Comparison of ENCODE assay signal across 8 cellular contexts in genomic region chr16:54930034-54930938, GRCh38. TPM values are rescaled to one million over a fixed set of nuclear protein-coding genes. Genes with fewer than 3 reads are reported as not detected.
DNase-seq lines count a peak whose midpoint lies in the region; ATAC-seq and TF ChIP-seq lines count a peak whose summit lies in the region.

IRX5 (plus strand) TSS chr16:54930865; CDS start chr16:54931199, 334 bp downstream.

- H3K9me3 ChIP-seq in Panc1 (ENCODE audit: control insufficient read depth, insufficient read depth, low read depth, low read length) (no peaks in the 10 kb centered on the region), right cardiac atrium (ENCODE audit: control insufficient read depth, low read length) (no peaks in the 10 kb centered on the region)

- POLR2A ChIA-PET in Panc1 (lab: Charles Lee) = interaction anchor here (0.7 kb wide), 1 partner anchor 1208 kb away, joined by 8 read pairs; no protein-coding TSS in a partner anchor

- peaks cover 4% of the 10 kb centered on the region; the same call in 1 of the 2 replicates for H3K4me1 ChIP-seq in Panc1 (ENCODE audit: control insufficient read depth, insufficient read depth, low read length)
- H3K4me1 ChIP-seq in right cardiac atrium (ENCODE audit: control insufficient read depth, insufficient read depth, low read length) = no peaks in the 10 kb centered on the region

- BruUV-seq in Panc1 (replicated peaks; lab: Mats Ljungman, UMichigan) = no TSS peak

- H3K27ac ChIP-seq in Panc1 (ENCODE audit: low read length) = peak within 1 kb of the TSS; percentile 78
- H3K27ac ChIP-seq in right cardiac atrium (ENCODE audit: low read length) = peak within 1 kb of the TSS; percentile 43

- CTCF ChIA-PET in Panc1 (lab: Charles Lee) = interaction anchor here (0.6 kb wide), 1 partner anchor 9 kb away, joined by 3 read pairs; no protein-coding TSS in a partner anchor

- H3K4me3 ChIP-seq in GM06990 (replicated peaks; ENCODE audit: low read depth, low read length) (no peak within 1 kb of the TSS; the same call in 1 of the 2 replicates), Panc1 (ENCODE audit: low read depth in 2 of 2, low read length in 2 of 2) (peak within 1 kb of the TSS; percentile 61 to 82), astrocyte of the cerebellum (ENCODE audit: low read depth, low read length) (peak within 1 kb of the TSS; percentile 78), right cardiac atrium (ENCODE audit: low read length) (peak within 1 kb of the TSS; percentile 87)

- ATAC-seq in Panc1 (peak; percentile 79), right cardiac atrium (peak; percentile 83 to 86), HG03439 (IDR thresholded peaks at IDR 0.05; ENCODE audit: unreplicated experiment) (no peak), GM18858 (IDR thresholded peaks at IDR 0.05; ENCODE audit: unreplicated experiment) (no peak)

- TF ChIP-seq CTCF in GM06990 (IDR thresholded peaks at IDR 0.05; ENCODE audit: insufficient read depth, low read length, poor library complexity, severe bottlenecking) = no peak
- TF ChIP-seq CTCF in Panc1 (IDR thresholded peaks at IDR 0.05) = peak; percentile 15
- no peak for TF ChIP-seq CTCF in astrocyte of the cerebellum (IDR thresholded peaks at IDR 0.05; ENCODE audit: low read depth, low read length, missing control alignments)

- DNase-seq in GM06990 (ENCODE audit: extremely low read depth, insufficient read length) (peak; percentile 55), LoVo (ENCODE audit: low spot score) (peak; percentile 92), Panc1 (ENCODE audit: low read depth, low spot score) (peak; percentile 60), astrocyte of the cerebellum (ENCODE audit: low read depth) (peak; percentile 93), right cardiac atrium (peak; percentile 91 to 94 (median 94)), posterior vena cava (ENCODE audit: low spot score) (peak; percentile 95)

- H3K36me3 ChIP-seq in GM06990 (ENCODE audit: control insufficient read depth, insufficient read depth, low read length) = no peaks in the 10 kb centered on the region
- H3K36me3 ChIP-seq in Panc1 (ENCODE audit: control insufficient read depth, insufficient read depth, low read length) = no peaks in the 10 kb centered on the region

- under 1% methylated on average over 71 of the region's 71 CpGs for WGBS in right cardiac atrium

- no peaks in the 10 kb centered on the region; the same call in 1 of the 2 replicates for H3K27me3 ChIP-seq in GM06990 (replicated peaks; ENCODE audit: control insufficient read depth, insufficient read depth, low read length)
- H3K27me3 ChIP-seq in Panc1 (ENCODE audit: control insufficient read depth, insufficient read depth, low read length) = no peaks in the 10 kb centered on the region
- no peaks in the 10 kb centered on the region for H3K27me3 ChIP-seq in right cardiac atrium (ENCODE audit: control insufficient read depth, insufficient read depth)

- intact Hi-C loops in Panc1 (cut with micrococcal nuclease; ENCODE audit: unreplicated experiment) (loop anchor here (2.0 to 5.0 kb wide), 2 partner anchors 327 to 643 kb away; partner anchors contain the start of gene IRX3), right cardiac atrium (cut with DNase I) (loop anchor here in 1 of 4 donors (10.0 kb wide), 1 partner anchor 645 kb away; the partner anchor contains the start of gene IRX3), posterior vena cava (cut with DNase I) (no loop called here)

- in situ Hi-C loops in Panc1 (cut with HindIII; ENCODE audit: low pct_unique_long_range_greater_than_20kb, low sequenced_read_pairs) (no loop called here), astrocyte of the cerebellum (cut with HindIII; ENCODE audit: low sequenced_read_pairs) (loop anchor here (10.0 kb wide), 2 partner anchors 325 to 1155 kb away; no protein-coding TSS in a partner anchor)

RNA-seq across cellular contexts. Expression of gene IRX5, which starts in this region (rescaled TPM):
- total RNA-seq in Panc1 (2021; ENCODE audit: unreplicated experiment) (2.7 TPM), right cardiac atrium (1 to 10 TPM in 3 of 4 donors, under 1 TPM in 1; 0.97 to 1.9 (median 1.7) TPM), posterior vena cava (1 to 10 TPM in 1 of 2 donors, under 1 TPM in 1; 0.38 to 1.1 TPM)
- 1.8 TPM for polyA plus RNA-seq in Panc1 (2012; ENCODE audit: insufficient read length)
- 0.48 TPM for polyA plus RNA-seq in right cardiac atrium

Comparison
In these comparisons a context has a peak if more than half of its experiments do, and no peak if none do; other contexts are left out.
1. ATAC-seq: peak in Panc1 (single experiment) and right cardiac atrium (2 of 2); none in HG03439 (single experiment) and GM18858 (single experiment).
2. Peak in every context shown above with its lines, with median percentiles within 50 percentile points of each other: DNase-seq.